1 cellular context compared by ENCODE assay signal in genomic region chr4:38894340-38894982, GRCh38.
TF ChIP-seq lines count a peak whose summit lies in the region.

No MANE protein-coding gene starts in this region.

TF ChIP-seq in GM12878, 131 proteins besides CTCF, POLR2A, EP300 and RAD21 (continued from another document):
- TF ChIP-seq BCLAF1 (IDR thresholded peaks at IDR 0.05): no peak
TF ChIP-seq in GM12878: peak in this region for 2.
